8 cellular contexts compared by ENCODE assay signal in genomic region chr11:67504950-67505561, GRCh38. TPM values are rescaled to one million over a fixed set of nuclear protein-coding genes. Genes with fewer than 3 reads are reported as not detected.
A peak's percentile ranks its signal among the peaks of the same experiment; 100 is the strongest.
DNase-seq lines count a peak whose midpoint lies in the region; ATAC-seq and TF ChIP-seq lines count a peak whose summit lies in the region.

Gene PITPNM1 (minus strand): TSS chr11:67505363. CDS start chr11:67504180, 1,183 bp downstream.

- H3K4me1 Mint-ChIP-seq in Calu3 (ENCODE audit: low read depth, unreplicated experiment) = peaks cover 24% of the 10 kb centered on the region
- peaks cover 48% of the 10 kb centered on the region for H3K4me1 Mint-ChIP-seq in activated naive CD8-positive, alpha-beta T cell treated with anti-CD3 and anti-CD28 coated beads, Interleukin-2, amount 50 U/mL, for 24 hours

- WGBS in heart left ventricle, 4 donors = 0 to 1% (median 1%) methylated on average over 22 to 58 of the region's 58 CpGs
- WGBS in aorta, 2 donors = 1% methylated on average over 56 to 58 of the region's 58 CpGs

- intact Hi-C loops in Calu3 (cut with micrococcal nuclease; ENCODE audit: unreplicated experiment) (loop anchor here (10.0 kb wide), 2 partner anchors 80 to 150 kb away; partner anchors contain the start of genes POLD4 and RPS6KB2), heart left ventricle (cut with DNase I) (loop anchor here in 9 of 10 donors (1.0 to 5.0 kb wide), 13 partner anchors 22 to 152 kb away; partner anchors contain the start of genes RAD9A (in 3 of the 9), TMEM134 (in 3 of the 9), RPS6KB2 (in 2 of the 9) and AIP (in 1 of the 9)), posterior vena cava (cut with DNase I) (loop anchor here in 1 of 2 donors (10.0 kb wide), 1 partner anchor 100 kb away; the partner anchor contains the start of genes PPP1CA and TBC1D10C), aorta (cut with DNase I) (loop anchor here (5.0 to 10.0 kb wide), 6 partner anchors 38 to 153 kb away; partner anchors contain the start of genes GSTP1 (in 1 of the 2), POLD4 (in 1 of the 2), RAD9A (in 1 of the 2) and TMEM134 (in 1 of the 2))

- H3K9me3 Mint-ChIP-seq in Calu3 (ENCODE audit: low read depth, unreplicated experiment) = no peaks in the 10 kb centered on the region
- H3K9me3 Mint-ChIP-seq in activated naive CD8-positive, alpha-beta T cell treated with anti-CD3 and anti-CD28 coated beads, Interleukin-2, amount 50 U/mL, for 24 hours = no peaks in the 10 kb centered on the region

- peaks cover 76% of the 10 kb centered on the region for H3K36me3 Mint-ChIP-seq in Calu3 (ENCODE audit: insufficient read depth, unreplicated experiment)
- peaks cover 22% of the 10 kb centered on the region for H3K36me3 Mint-ChIP-seq in activated naive CD8-positive, alpha-beta T cell treated with anti-CD3 and anti-CD28 coated beads, Interleukin-2, amount 50 U/mL, for 24 hours (ENCODE audit: low read depth)

- TF ChIP-seq POLR2A in heart left ventricle (IDR thresholded peaks at IDR 0.05) = peak in 1 of 2 donors; percentile 81

- no peaks in the 10 kb centered on the region for H3K27me3 Mint-ChIP-seq in Calu3 (ENCODE audit: unreplicated experiment)
- peaks cover 2% of the 10 kb centered on the region for H3K27me3 Mint-ChIP-seq in activated naive CD8-positive, alpha-beta T cell treated with anti-CD3 and anti-CD28 coated beads, Interleukin-2, amount 50 U/mL, for 24 hours

- ATAC-seq in HG03354 (IDR thresholded peaks at IDR 0.05; ENCODE audit: poor library complexity, severe bottlenecking, unreplicated experiment) (peak; percentile 23), heart left ventricle (peak; percentile 15 to 62 (median 52)), aorta (ENCODE audit: low FRiP score) (peak; percentile 62)
- peak; percentile 9 for ATAC-seq in activated naive CD8-positive, alpha-beta T cell treated with anti-CD3 and anti-CD28 coated beads, Interleukin-2, amount 50 U/mL, for 24 hours

- H3K4me3 Mint-ChIP-seq in Calu3 (ENCODE audit: low read depth, unreplicated experiment) = peak within 1 kb of the TSS; percentile 91
- peak within 1 kb of the TSS; percentile 91 for H3K4me3 Mint-ChIP-seq in activated naive CD8-positive, alpha-beta T cell treated with anti-CD3 and anti-CD28 coated beads, Interleukin-2, amount 50 U/mL, for 24 hours

- no peak for TF ChIP-seq CTCF in Calu3 (IDR thresholded peaks at IDR 0.05; ENCODE audit: unreplicated experiment)
- no peak for TF ChIP-seq CTCF in heart left ventricle (IDR thresholded peaks at IDR 0.05)

- H3K4me1 ChIP-seq in heart left ventricle = peaks cover 10 to 56% (median 37%) of the 10 kb centered on the region in 12 donors
- H3K4me1 ChIP-seq in aorta (ENCODE audit: control insufficient read depth in 1 of 2, insufficient read depth in 2 of 2, low read length in 2 of 2) = no peaks in the 10 kb centered on the region

- no TSS peak for BruUV-seq in Calu3 (replicated peaks; lab: Mats Ljungman, UMichigan)

- peak within 1 kb of the TSS; percentile 97 for H3K27ac Mint-ChIP-seq in Calu3 (ENCODE audit: unreplicated experiment)
- H3K27ac Mint-ChIP-seq in activated naive CD8-positive, alpha-beta T cell treated with anti-CD3 and anti-CD28 coated beads, Interleukin-2, amount 50 U/mL, for 24 hours = peak within 1 kb of the TSS; percentile 94

- H3K36me3 ChIP-seq in heart left ventricle (peaks cover 0 to 34% (median 18%) of the 10 kb centered on the region in 9 donors), aorta (ENCODE audit: control insufficient read depth in 1 of 2, insufficient read depth in 2 of 2, low read length in 1 of 2) (no peaks in the 10 kb centered on the region)

- H3K27me3 ChIP-seq in heart left ventricle = no peaks in the 10 kb centered on the region
- H3K27me3 ChIP-seq in aorta (ENCODE audit: control insufficient read depth in 1 of 2, insufficient read depth in 2 of 2, low read length in 1 of 2) = no peaks in the 10 kb centered on the region

- H3K27ac ChIP-seq in heart left ventricle (peak within 1 kb of the TSS; percentile 75 to 100 (median 98)), aorta (ENCODE audit: low read depth in 1 of 2, low read length in 2 of 2) (peak within 1 kb of the TSS; percentile 77 to 89)

- peak; percentile 81 for DNase-seq in Calu3
- peak; percentile 10 for DNase-seq in SKM-1 (lab: John Stamatoyannopoulos, UW; ENCODE audit: unreplicated experiment)
- DNase-seq in activated naive CD8-positive, alpha-beta T cell treated with anti-CD3 and anti-CD28 coated beads, Interleukin-2, amount 50 U/mL, for 24 hours = peak; percentile 89
- peak; percentile 87 to 94 (median 88) for DNase-seq in heart left ventricle
- DNase-seq in posterior vena cava (ENCODE audit: low spot score) = peak; percentile 94
- DNase-seq in aorta = peak; percentile 87 to 94
- no peak for DNase-seq in cerebellar nuclear complex (lab: John Stamatoyannopoulos, UW)

- H3K4me3 ChIP-seq in heart left ventricle = peak within 1 kb of the TSS; percentile 53 to 89 (median 78)
- peak within 1 kb of the TSS; percentile 30 to 35 for H3K4me3 ChIP-seq in aorta (ENCODE audit: low read length in 2 of 2)

- CTCF ChIA-PET in Calu3 (lab: Charles Lee) = interaction anchor here (0.9 to 1.9 kb wide), 4 partner anchors 22 to 151 kb away, joined by 3 to 4 read pairs (median 3); partner anchors contain the start of genes AIP, POLD4, PPP1CA and RAD9A

- no peaks in the 10 kb centered on the region for H3K9me3 ChIP-seq in heart left ventricle
- no peaks in the 10 kb centered on the region for H3K9me3 ChIP-seq in aorta (ENCODE audit: control insufficient read depth, low read length)

RNA-seq across cellular contexts. Expression of gene PITPNM1, which starts in this region (rescaled TPM):
- total RNA-seq in Calu3 (2022) = 70.5 and 84.1 TPM in 2 replicates
- total RNA-seq in heart left ventricle = 10 to 100 TPM; 24.9 to 69.1 (median 34.3) TPM
- 10 to 100 TPM; 24.2 to 59.9 TPM for polyA plus RNA-seq in heart left ventricle
- 10 to 100 TPM; 31.5 to 42.7 TPM for total RNA-seq in posterior vena cava
- 10 to 100 TPM; 40.5 to 48.8 TPM for total RNA-seq in aorta
- polyA plus RNA-seq in aorta = 10 to 100 TPM; 11.8 to 22.5 TPM

Comparison
In these comparisons a context has a peak if more than half of its experiments do, and no peak if none do; other contexts are left out.
1. DNase-seq: peak in Calu3 (single experiment), SKM-1 (single experiment), activated naive CD8-positive, alpha-beta T cell treated with anti-CD3 and anti-CD28 coated beads, Interleukin-2, amount 50 U/mL, for 24 hours (single experiment), heart left ventricle (5 of 5), posterior vena cava (single experiment) and aorta (2 of 2); none in cerebellar nuclear complex (0 of 2).
2. ATAC-seq: peak in every context shown above with its lines; median percentile 62 in aorta; 52 in heart left ventricle; 23 in HG03354; 9 in activated naive CD8-positive, alpha-beta T cell treated with anti-CD3 and anti-CD28 coated beads, Interleukin-2, amount 50 U/mL, for 24 hours.